Comparison of ENCODE assay signal across 25 cellular contexts in the genomic region with DNA sequence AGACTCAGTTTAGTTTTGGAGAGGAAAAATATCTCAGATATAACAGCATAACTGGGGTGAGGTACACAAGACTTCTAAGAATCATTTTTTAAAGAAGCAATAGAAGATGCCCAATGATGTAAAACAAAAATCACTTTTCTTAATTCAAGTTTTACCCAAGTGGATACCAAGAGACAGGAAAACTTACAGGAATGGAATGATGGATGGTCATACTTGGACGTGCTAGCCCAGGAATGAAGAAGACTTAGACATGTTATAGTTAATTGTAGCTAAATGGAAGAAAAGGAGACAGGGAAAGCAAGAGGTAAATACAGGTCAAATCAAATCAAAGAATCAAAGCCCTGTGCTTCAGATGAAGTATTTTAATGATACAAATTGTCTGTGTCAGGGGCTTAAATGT.
DNase-seq lines count a peak whose midpoint lies in the region; ATAC-seq, FAIRE-seq and TF ChIP-seq lines count a peak whose summit lies in the region.
"Had no signal": no experiment of that assay in that cellular context is flagged by ENCODE, and none has a peak within 500 bp of the region (broad histone marks: within the 10 kb centered on the region; RNA-seq: fewer than 3 reads in every experiment).

No MANE protein-coding gene starts in this region.

- H2AFZ ChIP-seq in osteoblast (ENCODE audit: low read length): no peak overlapping the region

- DNase-seq in EH (ENCODE audit: low read depth) (peak; percentile 72), Panc1 (ENCODE audit: low read depth, low spot score) (peak; percentile 7), epithelial cell of prostate (ENCODE audit: low read depth, low spot score) (no peak), osteoblast (ENCODE audit: insufficient read length, low spot score, missing footprints) (no peak), left ventricle myocardium inferior (no peak), NCI-H2196 treated with DMSO at 0.1 percent for 48 hours (lab: John Stamatoyannopoulos, UW; ENCODE audit: unreplicated experiment) (no peak), GM19239 (ENCODE audit: insufficient read length, low spot score) (no peak)
- DNase-seq: activated CD4-positive, alpha-beta T cell treated with anti-CD3 and anti-CD28 coated beads, Interleukin-2, amount 10 ng/mL, durations not matched to agents 24 days and 14 days; activated gamma-delta T cell; amygdala; effector CD4-positive, alpha-beta T cell; head of caudate nucleus; KG1; naive thymus-derived CD4-positive, alpha-beta T cell; NCI-H2029; NCI-H446; NK-92 treated with Interleukin-12 subunit alpha and Interleukin-12 subunit beta, amount 100 ng/mL, for 24 hours; ovary; right lobe of liver; T-cell had no signal

- H3K4me2 ChIP-seq in osteoblast (ENCODE audit: insufficient read depth, low read length): peak overlapping the region; percentile 42

- no peak overlapping the region for H3K4me3 ChIP-seq in Panc1 (ENCODE audit: low read depth in 2 of 2, low read length in 2 of 2)
- H3K4me3 ChIP-seq in osteoblast (ENCODE audit: insufficient read depth, low read length): no peak overlapping the region
- H3K4me3 ChIP-seq in left ventricle myocardium inferior: no peak overlapping the region
- H3K4me3 ChIP-seq: lung, ovary, right lobe of liver, tibial nerve had no signal

- ATAC-seq in Panc1 (no peak), HG03565 (IDR thresholded peaks at IDR 0.05; ENCODE audit: unreplicated experiment) (no peak)
- ATAC-seq: naive thymus-derived CD4-positive, alpha-beta T cell; stimulated activated memory B cell treated with anti-CD40 and anti-IgM and Interleukin-4, amounts not matched to agents 10 μg/mL and 1 μg/mL and 100 μg/mL, for 72 hours; T-cell had no signal

- H3K79me2 ChIP-seq in osteoblast (ENCODE audit: insufficient read depth, low read length): no peaks in the 10 kb centered on the region

- no peaks in the 10 kb centered on the region for H4K20me1 ChIP-seq in osteoblast (ENCODE audit: insufficient read depth, low read length)

- H3K9me3 ChIP-seq in Panc1 (ENCODE audit: control insufficient read depth, insufficient read depth, low read depth, low read length) (no peaks in the 10 kb centered on the region), osteoblast (ENCODE audit: low read depth, low read length) (no peaks in the 10 kb centered on the region), left ventricle myocardium inferior (replicated peaks) (no peaks in the 10 kb centered on the region)
- H3K9me3 ChIP-seq: ovary, right lobe of liver, tibial nerve had no signal

- in situ Hi-C loops in Panc1 (cut with HindIII; ENCODE audit: low pct_unique_long_range_greater_than_20kb, low sequenced_read_pairs): no loop called here

- H3K27me3 ChIP-seq in Panc1 (ENCODE audit: control insufficient read depth, insufficient read depth, low read length): no peaks in the 10 kb centered on the region
- H3K27me3 ChIP-seq in osteoblast (ENCODE audit: insufficient read depth, low read length): no peaks in the 10 kb centered on the region
- no peaks in the 10 kb centered on the region for H3K27me3 ChIP-seq in left ventricle myocardium inferior (ENCODE audit: low read depth)
- H3K27me3 ChIP-seq: ovary, right lobe of liver, tibial nerve had no signal

- H3K27ac ChIP-seq in Panc1 (ENCODE audit: low read length) (no peak overlapping the region), epithelial cell of prostate (peak overlapping the region; percentile 87), osteoblast (ENCODE audit: low read depth, low read length) (peak overlapping the region; percentile 50), left ventricle myocardium inferior (replicated peaks) (no peak overlapping the region)
- H3K27ac ChIP-seq: ovary, right lobe of liver had no signal

- FAIRE-seq in GM19239 (lab: Jason Lieb, UNC): no peak
- FAIRE-seq: GM12892 had no signal

- TF ChIP-seq CTCF in Panc1 (IDR thresholded peaks at IDR 0.05) (no peak), osteoblast (IDR thresholded peaks at IDR 0.05; ENCODE audit: extremely low read depth, low read depth, low read length) (no peak), left ventricle myocardium inferior (IDR thresholded peaks at IDR 0.05; ENCODE audit: borderline replicate concordance) (no peak)

- H3K36me3 ChIP-seq in Panc1 (ENCODE audit: control insufficient read depth, insufficient read depth, low read length) (no peaks in the 10 kb centered on the region), osteoblast (ENCODE audit: insufficient read depth, low read length) (no peaks in the 10 kb centered on the region), left ventricle myocardium inferior (no peaks in the 10 kb centered on the region)
- H3K36me3 ChIP-seq: ovary, right lobe of liver, tibial nerve had no signal

- CTCF ChIA-PET in Panc1 (lab: Charles Lee): no interaction called here

- H3K4me1 ChIP-seq in Panc1 (ENCODE audit: control insufficient read depth, insufficient read depth, low read length) (no peaks in the 10 kb centered on the region; the same call in 1 of the 2 replicates), osteoblast (ENCODE audit: insufficient read depth, low read length) (peaks cover 25% of the 10 kb centered on the region), left ventricle myocardium inferior (no peaks in the 10 kb centered on the region)

- POLR2A ChIA-PET in Panc1 (lab: Charles Lee): no interaction called here

- BruUV-seq in Panc1 (replicated peaks; lab: Mats Ljungman, UMichigan): no TSS peak

- intact Hi-C loops in Panc1 (cut with micrococcal nuclease; ENCODE audit: unreplicated experiment) (no loop called here), left ventricle myocardium inferior (cut with micrococcal nuclease) (no loop called here)

Comparison
In these comparisons a context has a peak if more than half of its experiments do, and no peak if none do; other contexts are left out.
1. DNase-seq: peak in EH (single experiment) and Panc1 (single experiment); none in epithelial cell of prostate (single experiment), osteoblast (single experiment), left ventricle myocardium inferior (single experiment), NCI-H2196 treated with DMSO at 0.1 percent for 48 hours (single experiment) and GM19239 (single experiment).
2. H3K27ac ChIP-seq: peak in epithelial cell of prostate (single experiment) and osteoblast (single experiment); none in Panc1 (single experiment) and left ventricle myocardium inferior (single experiment).